Comparison of ENCODE assay signal across 8 cellular contexts in genomic region chr1:42684139-42684538, GRCh38. TPM values are rescaled to one million over a fixed set of nuclear protein-coding genes. Genes with fewer than 3 reads are reported as not detected.
DNase-seq lines count a peak whose midpoint lies in the region; ATAC-seq and TF ChIP-seq lines count a peak whose summit lies in the region.

No MANE protein-coding gene starts in this region.

- H3K27me3 ChIP-seq in BJ (ENCODE audit: control insufficient read depth, insufficient read depth, low read length): no peaks in the 10 kb centered on the region

- H3K9me3 Mint-ChIP-seq in activated CD4-positive, alpha-beta T cell treated with anti-CD3 and anti-CD28 coated beads, Interleukin-2, amount 10 ng/mL, durations not matched to agents 24 days and 14 days: no peaks in the 10 kb centered on the region
- no peaks in the 10 kb centered on the region for H3K9me3 Mint-ChIP-seq in stimulated activated effector memory CD8-positive, alpha-beta T cell treated with anti-CD3 and anti-CD28 coated beads, Interleukin-12 subunit alpha, Interleukin-12 subunit beta, amount 100 ng/mL, for 72 hours

- peak overlapping the region; percentile 94 for H3K4me3 Mint-ChIP-seq in activated CD4-positive, alpha-beta T cell treated with anti-CD3 and anti-CD28 coated beads, Interleukin-2, amount 10 ng/mL, durations not matched to agents 24 days and 14 days
- peak overlapping the region; percentile 94 for H3K4me3 Mint-ChIP-seq in stimulated activated effector memory CD8-positive, alpha-beta T cell treated with anti-CD3 and anti-CD28 coated beads, Interleukin-12 subunit alpha, Interleukin-12 subunit beta, amount 100 ng/mL, for 72 hours

- H3K4me3 ChIP-seq in BJ (ENCODE audit: low read depth, low read length): peak overlapping the region; percentile 65

- H3K36me3 ChIP-seq in BJ (ENCODE audit: control insufficient read depth, insufficient read depth, low read length): peaks cover 1% of the 10 kb centered on the region; the same call in 1 of the 2 replicates

- H3K36me3 Mint-ChIP-seq in activated CD4-positive, alpha-beta T cell treated with anti-CD3 and anti-CD28 coated beads, Interleukin-2, amount 10 ng/mL, durations not matched to agents 24 days and 14 days (ENCODE audit: low read depth): peaks cover 56% of the 10 kb centered on the region
- H3K36me3 Mint-ChIP-seq in stimulated activated effector memory CD8-positive, alpha-beta T cell treated with anti-CD3 and anti-CD28 coated beads, Interleukin-12 subunit alpha, Interleukin-12 subunit beta, amount 100 ng/mL, for 72 hours: peaks cover 81% of the 10 kb centered on the region

- no peak for ATAC-seq in stimulated activated effector memory CD8-positive, alpha-beta T cell treated with anti-CD3 and anti-CD28 coated beads, Interleukin-12 subunit alpha, Interleukin-12 subunit beta, amount 100 ng/mL, for 72 hours

- TF ChIP-seq CTCF in BJ (IDR thresholded peaks at IDR 0.05; ENCODE audit: insufficient read depth, low read depth, low read length): no peak

- peak overlapping the region; percentile 83 for H3K27ac Mint-ChIP-seq in activated CD4-positive, alpha-beta T cell treated with anti-CD3 and anti-CD28 coated beads, Interleukin-2, amount 10 ng/mL, durations not matched to agents 24 days and 14 days
- H3K27ac Mint-ChIP-seq in stimulated activated effector memory CD8-positive, alpha-beta T cell treated with anti-CD3 and anti-CD28 coated beads, Interleukin-12 subunit alpha, Interleukin-12 subunit beta, amount 100 ng/mL, for 72 hours: peak overlapping the region; percentile 98

- CTCF ChIA-PET in BJ (lab: Yijun Ruan, JAX): interaction anchor here (0.9 to 1.1 kb wide), 3 partner anchors 11 to 68 kb away, joined by 3 to 5 read pairs (median 5); no protein-coding TSS in a partner anchor

- POLR2A ChIA-PET in BJ (lab: Charles Lee): no interaction called here

- no peaks in the 10 kb centered on the region for H3K27me3 Mint-ChIP-seq in activated CD4-positive, alpha-beta T cell treated with anti-CD3 and anti-CD28 coated beads, Interleukin-2, amount 10 ng/mL, durations not matched to agents 24 days and 14 days

- DNase-seq in BJ (ENCODE audit: low read depth) (no peak), HT1080 (ENCODE audit: low read depth) (peak; percentile 39), glomerular visceral epithelial cell (ENCODE audit: extremely low spot score) (peak; percentile 20), NCI-H345 treated with DMSO at 0.1 percent for 48 hours (lab: John Stamatoyannopoulos, UW; ENCODE audit: unreplicated experiment) (no peak), NCI-H146 treated with DMSO at 0.1 percent for 48 hours (lab: John Stamatoyannopoulos, UW; ENCODE audit: unreplicated experiment) (no peak), midbrain (lab: John Stamatoyannopoulos, UW) (no peak)
- peak; percentile 66 for DNase-seq in activated CD4-positive, alpha-beta T cell treated with anti-CD3 and anti-CD28 coated beads, Interleukin-2, amount 10 ng/mL, durations not matched to agents 24 days and 14 days
- peak in 1 of 2 donors; percentile 56 for DNase-seq in stimulated activated effector memory CD8-positive, alpha-beta T cell treated with anti-CD3 and anti-CD28 coated beads, Interleukin-12 subunit alpha, Interleukin-12 subunit beta, amount 100 ng/mL, for 72 hours (ENCODE audit: low spot score in 2 of 2)

- intact Hi-C loops in activated CD4-positive, alpha-beta T cell treated with anti-CD3 and anti-CD28 coated beads, Interleukin-2, amount 10 ng/mL, durations not matched to agents 24 days and 14 days (cut with micrococcal nuclease): loop anchor here (5.0 to 10.0 kb wide), 4 partner anchors 161 to 347 kb away; partner anchors contain the start of genes FOXJ3, SLC2A1 and ZNF691

- peaks cover 69% of the 10 kb centered on the region for H3K4me1 Mint-ChIP-seq in activated CD4-positive, alpha-beta T cell treated with anti-CD3 and anti-CD28 coated beads, Interleukin-2, amount 10 ng/mL, durations not matched to agents 24 days and 14 days
- H3K4me1 Mint-ChIP-seq in stimulated activated effector memory CD8-positive, alpha-beta T cell treated with anti-CD3 and anti-CD28 coated beads, Interleukin-12 subunit alpha, Interleukin-12 subunit beta, amount 100 ng/mL, for 72 hours: peaks cover 77% of the 10 kb centered on the region

RNA-seq across cellular contexts. Expression of gene YBX1, which starts 1.9 kb away (rescaled TPM):
- 387 and 486 TPM in 2 replicates for polyA plus RNA-seq in BJ (2011; rRNA removed)
- polyA minus RNA-seq in BJ (2011; rRNA and poly(A)+ RNA removed): 121 and 144 TPM in 2 replicates
- 1,248 and 1,380 TPM in 2 replicates for total RNA-seq in HT1080 (2014; rRNA removed; shearing (Covaris generic))
- polyA plus RNA-seq in HT1080 (2015; cell fraction: cytosol; rRNA removed): 1,043 and 1,103 TPM in 2 replicates
- 390 and 396 TPM in 2 replicates for polyA plus RNA-seq in HT1080 (2015; cell fraction: nucleus; rRNA removed)
- total RNA-seq in activated CD4-positive, alpha-beta T cell treated with anti-CD3 and anti-CD28 coated beads, Interleukin-2, amount 10 ng/mL, durations not matched to agents 24 days and 14 days: 861 and 867 TPM in 2 replicates

RNA-seq across cellular contexts. Expression of gene PPIH, which starts 25.9 kb away (rescaled TPM):
- polyA plus RNA-seq in BJ (2011; rRNA removed): 20.3 and 37.6 TPM in 2 replicates
- 10.7 and 11.1 TPM in 2 replicates for polyA minus RNA-seq in BJ (2011; rRNA and poly(A)+ RNA removed)
- 107 and 124 TPM in 2 replicates for total RNA-seq in HT1080 (2014; rRNA removed; shearing (Covaris generic))
- 89.8 and 97.0 TPM in 2 replicates for polyA plus RNA-seq in HT1080 (2015; cell fraction: cytosol; rRNA removed)
- polyA plus RNA-seq in HT1080 (2015; cell fraction: nucleus; rRNA removed): 61.7 and 62.6 TPM in 2 replicates
- total RNA-seq in activated CD4-positive, alpha-beta T cell treated with anti-CD3 and anti-CD28 coated beads, Interleukin-2, amount 10 ng/mL, durations not matched to agents 24 days and 14 days: 88.4 and 92.9 TPM in 2 replicates

RNA-seq across cellular contexts. Expression of gene CLDN19, which starts 55.9 kb away (rescaled TPM):
- not detected in 2 replicates for polyA plus RNA-seq in BJ (2011; rRNA removed)
- polyA minus RNA-seq in BJ (2011; rRNA and poly(A)+ RNA removed): not detected in 2 replicates
- not detected in 2 replicates for total RNA-seq in HT1080 (2014; rRNA removed; shearing (Covaris generic))
- polyA plus RNA-seq in HT1080 (2015; cell fraction: cytosol; rRNA removed): 0.15 TPM in 1 of 2 replicates, not detected in the other
- polyA plus RNA-seq in HT1080 (2015; cell fraction: nucleus; rRNA removed): not detected in 2 replicates
- not detected in 2 replicates for total RNA-seq in activated CD4-positive, alpha-beta T cell treated with anti-CD3 and anti-CD28 coated beads, Interleukin-2, amount 10 ng/mL, durations not matched to agents 24 days and 14 days

Comparison
In these comparisons a context has a peak if more than half of its experiments do, and no peak if none do; other contexts are left out.
1. DNase-seq: peak in HT1080 (single experiment), activated CD4-positive, alpha-beta T cell treated with anti-CD3 and anti-CD28 coated beads, Interleukin-2, amount 10 ng/mL, durations not matched to agents 24 days and 14 days (single experiment) and glomerular visceral epithelial cell (single experiment); none in BJ (single experiment), NCI-H345 treated with DMSO at 0.1 percent for 48 hours (single experiment), NCI-H146 treated with DMSO at 0.1 percent for 48 hours (single experiment) and midbrain (single experiment).